In genomic region chr20:3812259-3812681, GRCh38 we compare ENCODE assay signal across 8 cellular contexts. TPM values are rescaled to one million over a fixed set of nuclear protein-coding genes. Genes with fewer than 3 reads are reported as not detected.
DNase-seq lines count a peak whose midpoint lies in the region; ATAC-seq and TF ChIP-seq lines count a peak whose summit lies in the region.

No MANE protein-coding gene starts in this region.

- no peaks in the 10 kb centered on the region for H3K9me3 ChIP-seq in muscle layer of duodenum (ENCODE audit: control insufficient read depth in 1 of 2, low read length in 2 of 2)

- H3K4me1 Mint-ChIP-seq in activated naive CD4-positive, alpha-beta T cell treated with anti-CD3 and anti-CD28 coated beads, Interleukin-2, amount 50 U/mL, for 24 hours = peaks cover 78% of the 10 kb centered on the region
- H3K4me1 Mint-ChIP-seq in brain (peaks cover 50% of the 10 kb centered on the region), type B pancreatic cell (ENCODE audit: unreplicated experiment) (peaks cover 32% of the 10 kb centered on the region)

- no peaks in the 10 kb centered on the region for H3K9me3 Mint-ChIP-seq in activated naive CD4-positive, alpha-beta T cell treated with anti-CD3 and anti-CD28 coated beads, Interleukin-2, amount 50 U/mL, for 24 hours
- H3K9me3 Mint-ChIP-seq in brain (peaks cover 0 to 6% (median 0%) of the 10 kb centered on the region in 5 experiments), type B pancreatic cell (no peaks in the 10 kb centered on the region)

- peak overlapping the region; percentile 99 for H3K27ac Mint-ChIP-seq in activated naive CD4-positive, alpha-beta T cell treated with anti-CD3 and anti-CD28 coated beads, Interleukin-2, amount 50 U/mL, for 24 hours
- H3K27ac Mint-ChIP-seq in brain (peak overlapping the region; percentile 86 to 99 (median 98)), type B pancreatic cell (peak overlapping the region; percentile 87)

- H3K4me1 ChIP-seq in muscle layer of duodenum (ENCODE audit: control insufficient read depth in 1 of 2, insufficient read depth in 2 of 2, low read length in 2 of 2) = peaks cover 13 to 31% of the 10 kb centered on the region in 2 donors

- no peaks in the 10 kb centered on the region for H3K36me3 Mint-ChIP-seq in activated naive CD4-positive, alpha-beta T cell treated with anti-CD3 and anti-CD28 coated beads, Interleukin-2, amount 50 U/mL, for 24 hours
- H3K36me3 Mint-ChIP-seq in brain (no peaks in the 10 kb centered on the region), type B pancreatic cell (no peaks in the 10 kb centered on the region)

- no peaks in the 10 kb centered on the region for H3K27me3 ChIP-seq in muscle layer of duodenum (ENCODE audit: low read depth, low read length)

- H3K4me3 Mint-ChIP-seq in activated naive CD4-positive, alpha-beta T cell treated with anti-CD3 and anti-CD28 coated beads, Interleukin-2, amount 50 U/mL, for 24 hours = peak overlapping the region; percentile 90
- H3K4me3 Mint-ChIP-seq in brain (peak overlapping the region; percentile 56 to 86 (median 77)), type B pancreatic cell (no peak overlapping the region)

- H3K4me3 ChIP-seq in muscle layer of duodenum (ENCODE audit: low read depth in 1 of 2, low read length in 2 of 2) = peak overlapping the region in 1 of 2 donors; percentile 46

- H3K36me3 ChIP-seq in muscle layer of duodenum (ENCODE audit: control insufficient read depth in 1 of 2, insufficient read depth in 2 of 2, low read length in 2 of 2) = no peaks in the 10 kb centered on the region

- H3K27me3 Mint-ChIP-seq in activated naive CD4-positive, alpha-beta T cell treated with anti-CD3 and anti-CD28 coated beads, Interleukin-2, amount 50 U/mL, for 24 hours = no peaks in the 10 kb centered on the region
- H3K27me3 Mint-ChIP-seq in brain (peaks cover 3% of the 10 kb centered on the region), type B pancreatic cell (peaks cover 6% of the 10 kb centered on the region)

- DNase-seq in activated naive CD4-positive, alpha-beta T cell (lab: John Stamatoyannopoulos, UW) = no peak
- DNase-seq in type B pancreatic cell (ENCODE audit: extremely low spot score, unreplicated experiment) = no peak
- DNase-seq in GM10266 (ENCODE audit: extremely low spot score) = no peak

- ATAC-seq in GM21447 (IDR thresholded peaks at IDR 0.05; ENCODE audit: unreplicated experiment) (no peak), GM19463 (IDR thresholded peaks at IDR 0.05; ENCODE audit: unreplicated experiment) (no peak)

- H3K27ac ChIP-seq in muscle layer of duodenum (ENCODE audit: low read length) = peak overlapping the region; percentile 73

- TF ChIP-seq CTCF in brain (conservative IDR thresholded peaks at IDR 0.05) = no peak
- TF ChIP-seq CTCF in type B pancreatic cell (conservative IDR thresholded peaks at IDR 0.05) = no peak
- TF ChIP-seq CTCF in GM10266 (IDR thresholded peaks at IDR 0.05; ENCODE audit: control insufficient read depth, insufficient read depth, low read depth, missing control alignments) = no peak

RNA-seq across cellular contexts. Expression of gene AP5S1, which starts 8.1 kb away (rescaled TPM):
- polyA plus RNA-seq in brain (ENCODE audit: insufficient read depth, low read depth, low replicate concordance) = 15.1 TPM
- 10.4 and 11.1 TPM in 2 replicates for total RNA-seq in type B pancreatic cell (ENCODE audit: low replicate concordance)

RNA-seq across cellular contexts. Expression of gene CDC25B, which starts 16.2 kb away (rescaled TPM):
- polyA plus RNA-seq in brain (ENCODE audit: insufficient read depth, low read depth, low replicate concordance) = 139 TPM
- total RNA-seq in type B pancreatic cell (ENCODE audit: low replicate concordance) = 34.8 and 51.1 TPM in 2 replicates

RNA-seq across cellular contexts. Expression of gene CENPB, which starts 25.7 kb away (rescaled TPM):
- polyA plus RNA-seq in brain (ENCODE audit: insufficient read depth, low read depth, low replicate concordance) = 122 TPM
- total RNA-seq in type B pancreatic cell (ENCODE audit: low replicate concordance) = 63.2 and 68.7 TPM in 2 replicates

RNA-seq across cellular contexts. Expression of gene SPEF1, which starts 31.0 kb away (rescaled TPM):
- polyA plus RNA-seq in brain (ENCODE audit: insufficient read depth, low read depth, low replicate concordance) = 1.0 TPM
- total RNA-seq in type B pancreatic cell (ENCODE audit: low replicate concordance) = 0.55 and 3.0 TPM in 2 replicates

RNA-seq across cellular contexts. Expression of gene MAVS, which starts 34.4 kb away (rescaled TPM):
- 20.6 TPM for polyA plus RNA-seq in brain (ENCODE audit: insufficient read depth, low read depth, low replicate concordance)
- total RNA-seq in type B pancreatic cell (ENCODE audit: low replicate concordance) = 44.5 and 52.2 TPM in 2 replicates
